Comparison of ENCODE assay signal across 1 cellular context in genomic region chr2:128275498-128276045, GRCh38.
TF ChIP-seq lines count a peak whose summit lies in the region.

No MANE protein-coding gene starts in this region.

TF ChIP-seq in WTC11, 78 proteins besides CTCF, POLR2A, EP300 and RAD21 (continued from another document):
- TF ChIP-seq ZNF671 (CRISPR knock-in tag; IDR thresholded peaks at IDR 0.05) (no peak), ZNF219 (CRISPR knock-in tag; IDR thresholded peaks at IDR 0.05; ENCODE audit: borderline replicate concordance) (no peak), SMAD3 (CRISPR knock-in tag; IDR thresholded peaks at IDR 0.05; ENCODE audit: borderline replicate concordance) (no peak), TEAD1 (CRISPR knock-in tag; IDR thresholded peaks at IDR 0.05) (no peak), TCF7 (CRISPR knock-in tag; IDR thresholded peaks at IDR 0.05; ENCODE audit: low read depth) (no peak)
